Comparison of ENCODE assay signal across 1 cellular context in the genomic region with DNA sequence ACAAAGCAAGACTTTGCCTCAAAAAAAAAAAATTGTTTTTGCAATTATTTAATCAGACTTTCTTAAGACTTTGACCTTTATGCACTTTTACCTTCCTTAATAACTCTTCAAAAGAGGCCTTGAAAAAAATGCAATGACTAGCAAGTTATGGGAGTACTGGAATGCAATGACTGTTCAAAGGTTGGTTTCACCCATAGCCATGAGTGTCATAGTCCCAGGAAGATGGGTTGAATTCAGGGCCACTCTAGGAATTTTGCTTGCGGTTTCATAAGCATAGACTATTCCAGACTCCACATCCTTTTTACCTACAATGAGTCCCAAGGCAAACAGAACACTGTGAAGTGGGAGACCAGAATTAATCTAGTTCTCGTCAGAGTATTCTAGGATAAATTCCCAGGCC.
TF ChIP-seq lines count a peak whose summit lies in the region.

No MANE protein-coding gene starts in this region.

TF ChIP-seq in HepG2, 621 proteins besides CTCF, POLR2A, EP300 and RAD21 (continued from another document):
- TF ChIP-seq, protein P1, sequence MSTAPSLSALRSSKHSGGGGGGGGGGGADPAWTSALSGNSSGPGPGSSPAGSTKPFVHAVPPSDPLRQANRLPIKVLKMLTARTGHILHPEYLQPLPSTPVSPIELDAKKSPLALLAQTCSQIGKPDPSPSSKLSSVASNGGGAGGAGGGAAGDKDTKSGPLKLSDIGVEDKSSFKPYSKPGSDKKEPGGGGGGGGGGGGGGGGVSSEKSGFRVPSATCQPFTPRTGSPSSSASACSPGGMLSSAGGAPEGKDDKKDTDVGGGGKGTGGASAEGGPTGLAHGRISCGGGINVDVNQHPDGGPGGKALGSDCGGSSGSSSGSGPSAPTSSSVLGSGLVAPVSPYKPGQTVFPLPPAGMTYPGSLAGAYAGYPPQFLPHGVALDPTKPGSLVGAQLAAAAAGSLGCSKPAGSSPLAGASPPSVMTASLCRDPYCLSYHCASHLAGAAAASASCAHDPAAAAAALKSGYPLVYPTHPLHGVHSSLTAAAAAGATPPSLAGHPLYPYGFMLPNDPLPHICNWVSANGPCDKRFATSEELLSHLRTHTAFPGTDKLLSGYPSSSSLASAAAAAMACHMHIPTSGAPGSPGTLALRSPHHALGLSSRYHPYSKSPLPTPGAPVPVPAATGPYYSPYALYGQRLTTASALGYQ (CRISPR knock-in tag; IDR thresholded peaks at IDR 0.05): no peak
- TF ChIP-seq MATR3 (CRISPR knock-in tag; IDR thresholded peaks at IDR 0.05): no peak
- no peak for TF ChIP-seq ZKSCAN5 (CRISPR knock-in tag; IDR thresholded peaks at IDR 0.05)
- TF ChIP-seq GATAD2A (CRISPR knock-in tag; IDR thresholded peaks at IDR 0.05): 0 out of 2 replicates have a peak, but pooled peaks have one; percentile 19
- TF ChIP-seq MAFF (IDR thresholded peaks at IDR 0.05; ENCODE audit: low read depth, low read length): peak; percentile 24; the same call in 1 of the 2 replicates
- peak; percentile 70 for TF ChIP-seq HNF4A (CRISPR knock-in tag; IDR thresholded peaks at IDR 0.05)
- TF ChIP-seq, protein P2, sequence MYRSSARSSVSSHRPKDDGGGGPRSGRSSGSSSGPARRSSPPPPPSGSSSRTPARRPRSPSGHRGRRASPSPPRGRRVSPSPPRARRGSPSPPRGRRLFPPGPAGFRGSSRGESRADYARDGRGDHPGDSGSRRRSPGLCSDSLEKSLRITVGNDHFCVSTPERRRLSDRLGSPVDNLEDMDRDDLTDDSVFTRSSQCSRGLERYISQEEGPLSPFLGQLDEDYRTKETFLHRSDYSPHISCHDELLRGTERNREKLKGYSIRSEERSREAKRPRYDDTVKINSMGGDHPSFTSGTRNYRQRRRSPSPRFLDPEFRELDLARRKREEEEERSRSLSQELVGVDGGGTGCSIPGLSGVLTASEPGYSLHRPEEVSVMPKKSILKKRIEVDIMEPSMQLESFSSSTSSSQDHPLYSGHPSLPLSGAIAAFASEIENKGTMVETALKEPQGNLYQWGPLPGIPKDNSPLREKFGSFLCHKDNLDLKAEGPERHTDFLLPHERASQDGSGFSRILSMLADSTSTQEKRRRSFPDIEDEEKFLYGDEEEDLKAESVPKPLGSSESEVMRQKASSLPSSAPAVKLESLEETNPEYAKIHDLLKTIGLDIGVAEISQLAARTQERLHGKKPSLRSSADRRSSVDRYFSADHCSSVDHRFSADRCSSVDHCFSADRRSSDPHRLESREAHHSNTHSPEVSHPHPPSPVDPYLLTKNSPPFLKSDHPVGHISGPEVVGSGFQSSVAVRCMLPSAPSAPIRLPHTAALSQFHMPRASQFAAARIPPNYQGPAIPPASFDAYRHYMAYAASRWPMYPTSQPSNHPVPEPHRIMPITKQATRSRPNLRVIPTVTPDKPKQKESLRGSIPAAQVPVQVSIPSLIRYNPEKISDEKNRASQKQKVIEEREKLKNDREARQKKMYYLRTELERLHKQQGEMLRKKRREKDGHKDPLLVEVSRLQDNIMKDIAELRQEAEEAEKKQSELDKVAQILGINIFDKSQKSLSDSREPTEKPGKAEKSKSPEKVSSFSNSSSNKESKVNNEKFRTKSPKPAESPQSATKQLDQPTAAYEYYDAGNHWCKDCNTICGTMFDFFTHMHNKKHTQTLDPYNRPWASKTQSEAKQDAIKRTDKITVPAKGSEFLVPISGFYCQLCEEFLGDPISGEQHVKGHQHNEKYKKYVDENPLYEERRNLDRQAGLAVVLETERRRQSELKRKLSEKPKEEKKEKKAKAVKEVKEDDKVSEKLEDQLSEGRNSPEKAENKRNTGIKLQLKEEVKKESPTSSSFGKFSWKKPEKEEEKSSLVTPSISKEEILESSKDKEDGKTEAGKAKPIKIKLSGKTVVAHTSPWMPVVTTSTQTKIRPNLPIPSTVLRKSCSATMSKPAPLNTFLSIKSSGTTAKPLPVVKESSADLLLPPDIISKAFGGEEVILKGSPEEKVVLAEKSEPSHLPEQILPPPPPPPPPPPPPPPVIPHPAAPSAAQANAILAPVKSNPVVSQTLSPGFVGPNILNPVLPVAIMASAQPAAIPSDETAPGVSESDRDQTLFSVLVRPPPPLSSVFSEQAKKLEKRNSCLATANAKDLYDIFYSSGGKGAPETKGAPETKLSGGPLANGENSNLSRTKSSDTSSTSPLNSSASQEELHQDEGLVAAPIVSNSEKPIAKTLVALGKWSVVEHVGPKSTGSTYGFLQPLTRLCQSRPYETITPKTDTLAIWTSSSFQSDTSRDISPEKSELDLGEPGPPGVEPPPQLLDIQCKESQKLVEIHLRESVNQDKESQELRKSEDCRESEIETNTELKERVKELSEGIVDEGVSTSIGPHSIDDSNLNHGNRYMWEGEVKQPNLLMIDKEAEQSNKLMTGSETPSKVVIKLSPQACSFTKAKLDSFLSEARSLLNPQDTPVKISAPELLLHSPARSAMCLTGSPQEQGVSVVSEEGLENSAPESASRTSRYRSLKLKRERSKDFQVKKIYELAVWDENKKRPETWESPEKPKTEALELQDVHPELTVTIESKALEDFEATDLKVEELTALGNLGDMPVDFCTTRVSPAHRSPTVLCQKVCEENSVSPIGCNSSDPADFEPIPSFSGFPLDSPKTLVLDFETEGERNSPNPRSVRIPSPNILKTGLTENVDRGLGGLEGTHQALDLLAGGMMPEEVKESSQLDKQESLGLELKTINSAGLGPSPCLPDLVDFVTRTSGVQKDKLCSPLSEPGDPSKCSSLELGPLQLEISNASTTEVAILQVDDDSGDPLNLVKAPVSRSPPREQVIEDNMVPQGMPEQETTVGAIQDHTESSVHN (CRISPR knock-in tag; IDR thresholded peaks at IDR 0.05): no peak
- no peak for TF ChIP-seq KDM1A (CRISPR knock-in tag; IDR thresholded peaks at IDR 0.05)
- TF ChIP-seq BCL6 (CRISPR knock-in tag; IDR thresholded peaks at IDR 0.05): peak; percentile 85
- TF ChIP-seq ADNP (CRISPR knock-in tag; IDR thresholded peaks at IDR 0.05): no peak
- TF ChIP-seq, protein P3, sequence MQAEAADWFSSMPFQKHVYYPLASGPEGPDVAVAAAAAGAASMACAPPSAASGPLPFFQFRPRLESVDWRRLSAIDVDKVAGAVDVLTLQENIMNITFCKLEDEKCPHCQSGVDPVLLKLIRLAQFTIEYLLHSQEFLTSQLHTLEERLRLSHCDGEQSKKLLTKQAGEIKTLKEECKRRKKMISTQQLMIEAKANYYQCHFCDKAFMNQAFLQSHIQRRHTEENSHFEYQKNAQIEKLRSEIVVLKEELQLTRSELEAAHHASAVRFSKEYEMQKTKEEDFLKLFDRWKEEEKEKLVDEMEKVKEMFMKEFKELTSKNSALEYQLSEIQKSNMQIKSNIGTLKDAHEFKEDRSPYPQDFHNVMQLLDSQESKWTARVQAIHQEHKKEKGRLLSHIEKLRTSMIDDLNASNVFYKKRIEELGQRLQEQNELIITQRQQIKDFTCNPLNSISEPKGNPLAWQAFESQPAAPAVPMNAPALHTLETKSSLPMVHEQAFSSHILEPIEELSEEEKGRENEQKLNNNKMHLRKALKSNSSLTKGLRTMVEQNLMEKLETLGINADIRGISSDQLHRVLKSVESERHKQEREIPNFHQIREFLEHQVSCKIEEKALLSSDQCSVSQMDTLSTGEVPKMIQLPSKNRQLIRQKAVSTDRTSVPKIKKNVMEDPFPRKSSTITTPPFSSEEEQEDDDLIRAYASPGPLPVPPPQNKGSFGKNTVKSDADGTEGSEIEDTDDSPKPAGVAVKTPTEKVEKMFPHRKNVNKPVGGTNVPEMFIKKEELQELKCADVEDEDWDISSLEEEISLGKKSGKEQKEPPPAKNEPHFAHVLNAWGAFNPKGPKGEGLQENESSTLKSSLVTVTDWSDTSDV (CRISPR knock-in tag; IDR thresholded peaks at IDR 0.05): no peak
- TF ChIP-seq, protein P4, sequence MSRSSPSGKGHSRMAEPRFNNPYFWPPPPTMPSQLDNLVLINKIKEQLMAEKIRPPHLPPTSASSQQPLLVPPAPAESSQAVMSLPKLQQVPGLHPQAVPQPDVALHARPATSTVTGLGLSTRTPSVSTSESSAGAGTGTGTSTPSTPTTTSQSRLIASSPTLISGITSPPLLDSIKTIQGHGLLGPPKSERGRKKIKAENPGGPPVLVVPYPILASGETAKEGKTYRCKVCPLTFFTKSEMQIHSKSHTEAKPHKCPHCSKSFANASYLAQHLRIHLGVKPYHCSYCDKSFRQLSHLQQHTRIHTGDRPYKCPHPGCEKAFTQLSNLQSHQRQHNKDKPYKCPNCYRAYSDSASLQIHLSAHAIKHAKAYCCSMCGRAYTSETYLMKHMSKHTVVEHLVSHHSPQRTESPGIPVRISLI (CRISPR knock-in tag; IDR thresholded peaks at IDR 0.05; ENCODE audit: borderline replicate concordance): peak; percentile 49; the same call in 1 of the 2 replicates
- no peak for TF ChIP-seq ZNF10 (CRISPR knock-in tag; IDR thresholded peaks at IDR 0.05; ENCODE audit: borderline replicate concordance, low read depth)
- no peak for TF ChIP-seq SOX13 (IDR thresholded peaks at IDR 0.05)
- no peak for TF ChIP-seq SOX13 (CRISPR knock-in tag; conservative IDR thresholded peaks at IDR 0.05 in 1 of 2, IDR thresholded peaks at IDR 0.05 in 1 of 2)
- no peak for TF ChIP-seq THYN1 (CRISPR knock-in tag; IDR thresholded peaks at IDR 0.05; ENCODE audit: borderline replicate concordance, low read depth)
